ENCODE assay signal across 8 cellular contexts in genomic region chr2:232315049-232315922, GRCh38.
DNase-seq lines count a peak whose midpoint lies in the region; ATAC-seq and TF ChIP-seq lines count a peak whose summit lies in the region.

No MANE protein-coding gene starts in this region.

- TF ChIP-seq POLR2A in prostate gland (IDR thresholded peaks at IDR 0.05), result no peak

- H3K9ac ChIP-seq in fibroblast of lung (ENCODE audit: insufficient read depth, low read length), result no peak overlapping the region

- peaks cover 23 to 96% (median 70%) of the 10 kb centered on the region in 4 donors for H3K4me1 Mint-ChIP-seq in CD4-positive, CD25-positive, alpha-beta regulatory T cell
- H3K4me1 Mint-ChIP-seq in Calu3 (ENCODE audit: low read depth, unreplicated experiment), result no peaks in the 10 kb centered on the region

- DNase-seq in CD4-positive, CD25-positive, alpha-beta regulatory T cell, result peak; percentile 59 to 97 (median 78)
- DNase-seq in M059J (ENCODE audit: low read depth) (peak; percentile 47), fibroblast of lung (ENCODE audit: low read depth in 2 of 2) (peak; percentile 78 to 81), prostate gland (ENCODE audit: low spot score) (peak; percentile 72), Calu3 (no peak)
- peak; percentile 55 for DNase-seq in activated CD8-positive, alpha-beta memory T cell treated with anti-CD3 and anti-CD28 coated beads, Interleukin-2, amount 50 U/mL, for 1 hour (ENCODE audit: extremely low read depth)

- CTCF ChIA-PET in Calu3 (lab: Charles Lee), result no interaction called here

- peaks cover 0 to 5% (median 0%) of the 10 kb centered on the region in 7 donors for H3K9me3 Mint-ChIP-seq in CD4-positive, CD25-positive, alpha-beta regulatory T cell
- H3K9me3 Mint-ChIP-seq in Calu3 (ENCODE audit: low read depth, unreplicated experiment), result peaks cover 2% of the 10 kb centered on the region

- intact Hi-C loops in prostate gland (cut with DNase I), result loop anchor here (10.0 kb wide), 1 partner anchor 170 kb away; no protein-coding TSS in a partner anchor
- intact Hi-C loops in Calu3 (cut with micrococcal nuclease; ENCODE audit: unreplicated experiment), result no loop called here

- peak; percentile 90 to 93 for ATAC-seq in CD4-positive, CD25-positive, alpha-beta regulatory T cell (ENCODE audit: low read depth in 2 of 2)
- peak; percentile 89 for ATAC-seq in GM21529 (IDR thresholded peaks at IDR 0.05; ENCODE audit: unreplicated experiment)

- TF ChIP-seq CTCF in fibroblast of lung (conservative IDR thresholded peaks at IDR 0.05 in 1 of 2, IDR thresholded peaks at IDR 0.05 in 1 of 2; ENCODE audit: low read depth in 1 of 2, low read length in 2 of 2), result peak in 1 of 2 donors; percentile 7
- peak in 2 of 4 experiments; percentile 24 to 33 for TF ChIP-seq CTCF in prostate gland (IDR thresholded peaks at IDR 0.05)
- TF ChIP-seq CTCF in Calu3 (IDR thresholded peaks at IDR 0.05; ENCODE audit: unreplicated experiment), result no peak

- no peaks in the 10 kb centered on the region for H3K9me3 ChIP-seq in CD4-positive, CD25-positive, alpha-beta regulatory T cell (ENCODE audit: control insufficient read depth in 2 of 2, low read length in 2 of 2)
- H3K9me3 ChIP-seq in fibroblast of lung (ENCODE audit: control insufficient read depth, insufficient read depth, low read depth, low read length) (no peaks in the 10 kb centered on the region), prostate gland (no peaks in the 10 kb centered on the region)

- H3K4me3 Mint-ChIP-seq in CD4-positive, CD25-positive, alpha-beta regulatory T cell, result peak overlapping the region; percentile 72 to 87 (median 80)
- H3K4me3 Mint-ChIP-seq in Calu3 (ENCODE audit: low read depth, unreplicated experiment), result no peak overlapping the region

- peaks cover 87% of the 10 kb centered on the region for H3K4me1 ChIP-seq in CD4-positive, CD25-positive, alpha-beta regulatory T cell (ENCODE audit: control insufficient read depth, insufficient read depth, low read length, poor library complexity, severe bottlenecking)
- H3K4me1 ChIP-seq in fibroblast of lung (ENCODE audit: control insufficient read depth, extremely low read depth, insufficient read depth, low read length), result no peaks in the 10 kb centered on the region
- H3K4me1 ChIP-seq in prostate gland (replicated peaks), result peaks cover 26% of the 10 kb centered on the region
- H3K4me1 ChIP-seq in urinary bladder (ENCODE audit: insufficient read depth), result no peaks in the 10 kb centered on the region

- H3K36me3 ChIP-seq in CD4-positive, CD25-positive, alpha-beta regulatory T cell (ENCODE audit: control insufficient read depth, insufficient read depth, low read length), result no peaks in the 10 kb centered on the region
- H3K36me3 ChIP-seq in fibroblast of lung (ENCODE audit: control insufficient read depth, insufficient read depth, low read length) (no peaks in the 10 kb centered on the region), prostate gland (no peaks in the 10 kb centered on the region), urinary bladder (ENCODE audit: insufficient read depth) (no peaks in the 10 kb centered on the region)

- no peak overlapping the region for H2AFZ ChIP-seq in fibroblast of lung (ENCODE audit: low read length)

- H3K27ac ChIP-seq in CD4-positive, CD25-positive, alpha-beta regulatory T cell (ENCODE audit: insufficient read depth, low read length, poor library complexity, severe bottlenecking), result peak overlapping the region; percentile 85
- H3K27ac ChIP-seq in fibroblast of lung (ENCODE audit: insufficient read depth, low read length), result no peak overlapping the region
- peak overlapping the region; percentile 33 to 55 for H3K27ac ChIP-seq in prostate gland
- H3K27ac ChIP-seq in urinary bladder (ENCODE audit: low read depth), result peak overlapping the region; percentile 75

- H3K36me3 Mint-ChIP-seq in CD4-positive, CD25-positive, alpha-beta regulatory T cell, result no peaks in the 10 kb centered on the region
- H3K36me3 Mint-ChIP-seq in Calu3 (ENCODE audit: insufficient read depth, unreplicated experiment), result peaks cover 5% of the 10 kb centered on the region

- H4K20me1 ChIP-seq in fibroblast of lung (ENCODE audit: control insufficient read depth, extremely low read depth, insufficient read depth, low read length), result no peaks in the 10 kb centered on the region

- 60% methylated on average over 11 of the region's 12 CpGs for WGBS in prostate gland
- WGBS in urinary bladder, result 75% methylated on average over 12 of the region's 12 CpGs

- BruUV-seq in Calu3 (replicated peaks; lab: Mats Ljungman, UMichigan), result no TSS peak

- no peak overlapping the region for H3K4me2 ChIP-seq in fibroblast of lung (ENCODE audit: extremely low read depth, insufficient read depth, low read length)

- no peaks in the 10 kb centered on the region for H3K79me2 ChIP-seq in fibroblast of lung (ENCODE audit: control insufficient read depth, insufficient read depth, low read length)

- H3K4me3 ChIP-seq in CD4-positive, CD25-positive, alpha-beta regulatory T cell (ENCODE audit: low read depth, low read length), result peak overlapping the region; percentile 49
- H3K4me3 ChIP-seq in fibroblast of lung (replicated peaks in 1 of 4; ENCODE audit: control extremely low read depth in 1 of 4, insufficient read depth in 1 of 4, low read depth in 3 of 4, low read length in 4 of 4) (no peak overlapping the region), prostate gland (no peak overlapping the region), urinary bladder (ENCODE audit: low read depth, low read length) (no peak overlapping the region)

- peak overlapping the region; percentile 96 to 98 (median 97) for H3K27ac Mint-ChIP-seq in CD4-positive, CD25-positive, alpha-beta regulatory T cell
- no peak overlapping the region for H3K27ac Mint-ChIP-seq in Calu3 (ENCODE audit: unreplicated experiment)

- H3K27me3 ChIP-seq in CD4-positive, CD25-positive, alpha-beta regulatory T cell (ENCODE audit: control insufficient read depth, insufficient read depth, low read length), result no peaks in the 10 kb centered on the region
- H3K27me3 ChIP-seq in fibroblast of lung (ENCODE audit: control insufficient read depth, insufficient read depth, low read length) (no peaks in the 10 kb centered on the region), prostate gland (replicated peaks; ENCODE audit: insufficient read depth) (no peaks in the 10 kb centered on the region)

- H3K27me3 Mint-ChIP-seq in CD4-positive, CD25-positive, alpha-beta regulatory T cell, result no peaks in the 10 kb centered on the region
- no peaks in the 10 kb centered on the region for H3K27me3 Mint-ChIP-seq in Calu3 (ENCODE audit: unreplicated experiment)
